Comparison of ENCODE assay signal across 18 cellular contexts in the genomic region with DNA sequence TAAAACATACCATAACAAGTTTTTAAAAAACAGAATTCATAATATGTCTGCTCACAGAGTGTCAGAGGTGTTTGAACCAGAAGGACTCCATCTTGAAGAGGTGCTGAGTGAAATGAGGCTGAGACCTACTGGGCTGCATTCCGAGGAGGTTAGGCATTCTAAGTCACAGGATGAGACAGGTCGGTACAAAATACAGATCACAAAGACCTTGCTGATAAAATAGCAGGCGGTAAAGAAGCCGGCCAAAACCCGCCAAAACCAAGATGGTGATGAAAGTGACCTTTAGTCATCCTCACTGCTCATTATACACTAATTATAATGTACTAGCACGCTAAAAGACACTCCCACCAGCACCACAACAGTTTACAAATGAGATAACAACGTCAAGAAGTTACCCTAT.
DNase-seq lines count a peak whose midpoint lies in the region; FAIRE-seq and TF ChIP-seq lines count a peak whose summit lies in the region.
"Had no signal": no experiment of that assay in that cellular context is flagged by ENCODE, and none has a peak within 500 bp of the region (broad histone marks: within the 10 kb centered on the region; RNA-seq: fewer than 3 reads in every experiment).

No MANE protein-coding gene starts in this region.

- H3K4me3 ChIP-seq in breast epithelium (no peak overlapping the region), keratinocyte (ENCODE audit: control insufficient read depth in 2 of 3, extremely low read depth in 1 of 3, insufficient read depth in 2 of 3, low read depth in 1 of 3, low read length in 3 of 3) (no peak overlapping the region)
- H3K4me3 ChIP-seq: BLaER1, HAP-1 had no signal

- POLR2A ChIA-PET in MCF 10A (lab: Yijun Ruan, JAX): no interaction called here

- no peaks in the 10 kb centered on the region for H3K9me1 ChIP-seq in keratinocyte (ENCODE audit: control insufficient read depth, extremely low read depth, insufficient read depth, low read length)

- H2AFZ ChIP-seq in keratinocyte (ENCODE audit: control insufficient read depth, low read length): no peak overlapping the region

- peak overlapping the region; percentile 22 for H3K27ac Mint-ChIP-seq in MCF 10A (ENCODE audit: low read depth, unreplicated experiment)
- H3K27ac Mint-ChIP-seq: CD8-positive, alpha-beta memory T cell had no signal

- intact Hi-C loops in MCF 10A (cut with micrococcal nuclease) (no loop called here), breast epithelium (cut with DNase I; ENCODE audit: low total_unique reads) (no loop called here)

- no peak for TF ChIP-seq POLR2A in breast epithelium (IDR thresholded peaks at IDR 0.05)

- FAIRE-seq in keratinocyte (lab: Jason Lieb, UNC): no peak
- FAIRE-seq: HTR-8/SVneo had no signal

- no peaks in the 10 kb centered on the region for H4K20me1 ChIP-seq in keratinocyte (ENCODE audit: control insufficient read depth, extremely low read depth, insufficient read depth, low read length)
- H4K20me1 ChIP-seq: BLaER1 had no signal

- H3K79me2 ChIP-seq in keratinocyte (ENCODE audit: control insufficient read depth, insufficient read depth, low read length): peaks cover 3% of the 10 kb centered on the region

- H3K4me1 Mint-ChIP-seq in MCF 10A (ENCODE audit: insufficient read depth, unreplicated experiment): peaks cover 19% of the 10 kb centered on the region
- H3K4me1 Mint-ChIP-seq: CD8-positive, alpha-beta memory T cell had no signal

- H3K4me3 Mint-ChIP-seq in MCF 10A (ENCODE audit: unreplicated experiment): no peak overlapping the region
- H3K4me3 Mint-ChIP-seq: CD8-positive, alpha-beta memory T cell had no signal

- no peaks in the 10 kb centered on the region for H3K27me3 ChIP-seq in breast epithelium
- no peaks in the 10 kb centered on the region for H3K27me3 ChIP-seq in keratinocyte (ENCODE audit: control insufficient read depth, extremely low read depth, insufficient read depth, low read length)
- H3K27me3 ChIP-seq: BLaER1 had no signal

- no peaks in the 10 kb centered on the region for H3K4me1 ChIP-seq in breast epithelium
- H3K4me1 ChIP-seq in keratinocyte (ENCODE audit: control insufficient read depth, extremely low read depth, insufficient read depth, low read length): peaks cover 5% of the 10 kb centered on the region
- H3K4me1 ChIP-seq: BLaER1, HAP-1 had no signal

- dilution Hi-C loops in keratinocyte (cut with MboI; ENCODE audit: extremely low pct_ligation_motif_present, low sequenced_read_pairs): no loop called here

- H3K27me3 Mint-ChIP-seq in MCF 10A (ENCODE audit: insufficient read depth, unreplicated experiment): no peaks in the 10 kb centered on the region

- TF ChIP-seq CTCF in MCF 10A (IDR thresholded peaks at IDR 0.05; ENCODE audit: unreplicated experiment): no peak
- no peak for TF ChIP-seq CTCF in breast epithelium (IDR thresholded peaks at IDR 0.05)
- TF ChIP-seq CTCF in keratinocyte (optimal IDR thresholded peaks at IDR 0.05 in 1 of 3, IDR thresholded peaks at IDR 0.05 in 1 of 3, conservative IDR thresholded peaks at IDR 0.05 in 1 of 3; ENCODE audit: extremely low read depth in 1 of 3, insufficient read depth in 2 of 3, low read length in 3 of 3): no peak

- H3K36me3 ChIP-seq in breast epithelium (no peaks in the 10 kb centered on the region), keratinocyte (ENCODE audit: control insufficient read depth in 2 of 2, extremely low read depth in 1 of 2, insufficient read depth in 2 of 2, low read length in 2 of 2) (no peaks in the 10 kb centered on the region)
- H3K36me3 ChIP-seq: BLaER1, HAP-1 had no signal

- no peak overlapping the region for H3K27ac ChIP-seq in breast epithelium
- peak overlapping the region; percentile 9 for H3K27ac ChIP-seq in epithelial cell of prostate
- no peak overlapping the region for H3K27ac ChIP-seq in keratinocyte (ENCODE audit: control insufficient read depth, insufficient read depth, low read length)
- H3K27ac ChIP-seq: 22Rv1, BLaER1 had no signal

- DNase-seq in MCF 10A (ENCODE audit: unreplicated experiment): no peak
- no peak for DNase-seq in breast epithelium (ENCODE audit: low spot score in 2 of 2)
- peak; percentile 3 for DNase-seq in epithelial cell of prostate (ENCODE audit: low read depth, low spot score)
- peak; percentile 33 for DNase-seq in keratinocyte (ENCODE audit: low read depth, low spot score)
- no peak for DNase-seq in NCI-H1694 treated with DMSO at 0.1 percent for 48 hours (lab: John Stamatoyannopoulos, UW)
- no peak for DNase-seq in stimulated activated CD4-positive, alpha-beta T cell treated with anti-CD3 and anti-CD28 coated beads, Interleukin-4, amount 100 ng/mL, for 24 hours
- DNase-seq in NK-92 (lab: John Stamatoyannopoulos, UW; ENCODE audit: unreplicated experiment): no peak
- DNase-seq in germinal center (ENCODE audit: low spot score): no peak
- DNase-seq: AML-193; Caco-2; CD8-positive, alpha-beta memory T cell; DND-41; GF-D8; GOT3 had no signal

- H3K36me3 Mint-ChIP-seq in MCF 10A (ENCODE audit: insufficient read depth, unreplicated experiment): peaks cover 18% of the 10 kb centered on the region

- H3K9ac ChIP-seq in keratinocyte (ENCODE audit: control insufficient read depth, extremely low read depth, insufficient read depth, low read length): no peak overlapping the region
- H3K9ac ChIP-seq: BLaER1 had no signal

- no peaks in the 10 kb centered on the region for H3K9me3 Mint-ChIP-seq in MCF 10A (ENCODE audit: unreplicated experiment)

- CTCF ChIA-PET in MCF 10A (lab: Yijun Ruan, JAX): no interaction called here

- H3K9me3 ChIP-seq in breast epithelium (no peaks in the 10 kb centered on the region), keratinocyte (ENCODE audit: control insufficient read depth, low read depth, low read length) (no peaks in the 10 kb centered on the region)
- H3K9me3 ChIP-seq: HAP-1 had no signal

- no peak overlapping the region for H3K4me2 ChIP-seq in keratinocyte (ENCODE audit: control insufficient read depth, extremely low read depth, insufficient read depth, low read depth, low read length)
- H3K4me2 ChIP-seq: BLaER1 had no signal

- no TSS peak for BruUV-seq in MCF 10A (replicated peaks; lab: Mats Ljungman, UMichigan)

Comparison
In these comparisons a context has a peak if more than half of its experiments do, and no peak if none do; other contexts are left out.
1. DNase-seq: peak in epithelial cell of prostate (single experiment) and keratinocyte (single experiment); none in MCF 10A (single experiment), breast epithelium (0 of 2), NCI-H1694 treated with DMSO at 0.1 percent for 48 hours (single experiment), stimulated activated CD4-positive, alpha-beta T cell treated with anti-CD3 and anti-CD28 coated beads, Interleukin-4, amount 100 ng/mL, for 24 hours (single experiment), NK-92 (single experiment) and germinal center (single experiment).